Comparison of ENCODE assay signal across 8 cellular contexts in the genomic region with DNA sequence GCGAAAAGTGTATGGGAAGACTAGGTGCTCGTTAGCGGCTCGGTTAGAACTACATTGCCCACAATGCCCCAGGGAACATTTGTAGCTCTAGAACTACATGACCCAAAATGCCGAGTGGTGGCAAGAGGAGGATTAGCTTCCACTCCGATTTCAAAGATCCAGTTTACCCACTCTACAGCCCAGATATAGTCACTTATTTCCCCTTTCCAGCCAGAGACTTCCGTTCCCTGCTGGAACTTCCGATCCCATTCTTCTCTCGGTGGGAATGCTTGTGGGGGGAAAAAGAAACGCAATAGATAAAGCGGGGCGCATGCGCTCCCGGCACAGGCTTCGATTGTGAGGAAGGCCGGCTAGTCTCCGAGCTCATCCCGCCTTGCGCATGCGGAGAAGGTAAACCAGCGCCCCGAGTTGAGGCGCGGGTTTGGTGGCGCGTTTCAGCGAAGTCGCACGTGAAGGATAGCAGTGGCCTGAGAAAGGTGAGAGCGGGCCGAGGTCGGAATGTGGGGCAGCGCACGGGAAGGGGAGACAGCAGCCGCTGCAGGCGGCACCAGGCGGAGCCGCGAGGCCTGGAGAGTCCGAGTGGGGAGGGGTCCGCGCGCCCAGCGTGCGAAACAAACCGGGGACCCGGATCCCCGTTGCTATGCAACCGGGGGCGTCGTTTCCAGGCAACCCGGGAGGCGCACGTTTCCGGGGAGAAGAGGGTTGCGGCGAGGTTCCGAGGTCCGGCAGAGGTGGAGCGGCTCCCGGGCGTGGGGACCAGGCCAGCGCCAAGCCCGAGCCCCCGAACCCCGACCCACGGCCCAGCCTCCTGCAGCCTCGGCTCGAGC. TPM values are rescaled to one million over a fixed set of nuclear protein-coding genes. Genes with fewer than 3 reads are reported as not detected.
DNase-seq lines count a peak whose midpoint lies in the region; ATAC-seq lines count a peak whose summit lies in the region.

A gene with protein sequence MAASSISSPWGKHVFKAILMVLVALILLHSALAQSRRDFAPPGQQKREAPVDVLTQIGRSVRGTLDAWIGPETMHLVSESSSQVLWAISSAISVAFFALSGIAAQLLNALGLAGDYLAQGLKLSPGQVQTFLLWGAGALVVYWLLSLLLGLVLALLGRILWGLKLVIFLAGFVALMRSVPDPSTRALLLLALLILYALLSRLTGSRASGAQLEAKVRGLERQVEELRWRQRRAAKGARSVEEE (plus strand): TSS at position 366 of the 827 bp plus-strand sequence. CDS start 5,536 bp downstream, outside the sequence.

- H3K27ac Mint-ChIP-seq in CD4-positive, alpha-beta memory T cell: peak within 1 kb of the TSS; percentile 87 to 99 (median 98)

- peak within 1 kb of the TSS; percentile 79 to 96 for H3K4me3 ChIP-seq in CD4-positive, alpha-beta memory T cell (ENCODE audit: low read length in 2 of 2)
- H3K4me3 ChIP-seq in effector memory CD4-positive, alpha-beta T cell (ENCODE audit: insufficient read depth, low read depth, low read length, poor library complexity, severe bottlenecking): peak within 1 kb of the TSS; percentile 89

- H3K9me3 ChIP-seq in CD4-positive, alpha-beta memory T cell (ENCODE audit: control insufficient read depth in 1 of 2, low read length in 2 of 2): no peaks in the 10 kb centered on the region
- no peaks in the 10 kb centered on the region for H3K9me3 ChIP-seq in effector memory CD4-positive, alpha-beta T cell (ENCODE audit: control insufficient read depth, low read length)

- H3K27me3 ChIP-seq in CD4-positive, alpha-beta memory T cell (ENCODE audit: insufficient read depth, low read length): no peaks in the 10 kb centered on the region
- no peaks in the 10 kb centered on the region for H3K27me3 ChIP-seq in effector memory CD4-positive, alpha-beta T cell (replicated peaks; ENCODE audit: control insufficient read depth, insufficient read depth, low read length, poor library complexity, severe bottlenecking)

- no peaks in the 10 kb centered on the region for H3K9me3 Mint-ChIP-seq in CD4-positive, alpha-beta memory T cell

- peaks cover 5 to 25% of the 10 kb centered on the region in 2 donors for H3K36me3 Mint-ChIP-seq in CD4-positive, alpha-beta memory T cell

- peaks cover 47% of the 10 kb centered on the region for H3K4me1 ChIP-seq in CD4-positive, alpha-beta memory T cell (ENCODE audit: insufficient read depth, low read length)
- H3K4me1 ChIP-seq in effector memory CD4-positive, alpha-beta T cell (ENCODE audit: control insufficient read depth, insufficient read depth, low read length, poor library complexity, severe bottlenecking): peaks cover 22% of the 10 kb centered on the region

- peaks cover 31 to 65% (median 44%) of the 10 kb centered on the region in 4 donors for H3K4me1 Mint-ChIP-seq in CD4-positive, alpha-beta memory T cell

- H3K27ac ChIP-seq in CD4-positive, alpha-beta memory T cell (ENCODE audit: low read depth, low read length): peak within 1 kb of the TSS; percentile 96
- H3K27ac ChIP-seq in effector memory CD4-positive, alpha-beta T cell (ENCODE audit: insufficient read depth, low read length, poor library complexity, severe bottlenecking): peak within 1 kb of the TSS; percentile 99

- peak; percentile 35 for ATAC-seq in GM19467 (IDR thresholded peaks at IDR 0.05; ENCODE audit: unreplicated experiment)

- CTCF ChIA-PET in CD4-positive, alpha-beta memory T cell (lab: Charles Lee; ENCODE audit: partially characterized antibody): interaction anchor here (0.6 to 5.2 kb wide), 16 partner anchors 10 to 422 kb away, joined by 3 to 117 read pairs (median 4); a partner anchor contains a TSS

- H3K27me3 Mint-ChIP-seq in CD4-positive, alpha-beta memory T cell: no peaks in the 10 kb centered on the region

- intact Hi-C loops in CD4-positive, alpha-beta memory T cell (cut with micrococcal nuclease): loop anchor here (1.0 to 2.0 kb wide), 4 partner anchors 8 to 215 kb away; a partner anchor contains a TSS

- POLR2A ChIA-PET in CD4-positive, alpha-beta memory T cell (lab: Charles Lee; ENCODE audit: partially characterized antibody): interaction anchor here (0.7 to 4.8 kb wide), 27 partner anchors 9 to 1054 kb away, joined by 3 to 111 read pairs (median 5); a partner anchor contains a TSS

- H3K36me3 ChIP-seq in CD4-positive, alpha-beta memory T cell (ENCODE audit: insufficient read depth, low read length): peaks cover 4% of the 10 kb centered on the region
- no peaks in the 10 kb centered on the region for H3K36me3 ChIP-seq in effector memory CD4-positive, alpha-beta T cell (ENCODE audit: control insufficient read depth, insufficient read depth, low read length)

- peak within 1 kb of the TSS; percentile 92 to 100 (median 98) for H3K4me3 Mint-ChIP-seq in CD4-positive, alpha-beta memory T cell

- DNase-seq in CD4-positive, alpha-beta memory T cell: peak; percentile 90 to 92 (median 91)
- DNase-seq in HT-29 (ENCODE audit: low spot score): peak; percentile 95
- peak; percentile 88 for DNase-seq in NK-92 treated with Interleukin-12 subunit alpha and Interleukin-12 subunit beta, amount 100 ng/mL, for 24 hours (lab: John Stamatoyannopoulos, UW)
- peak; percentile 93 for DNase-seq in activated CD8-positive, alpha-beta memory T cell treated with anti-CD3 and anti-CD28 coated beads for 24 hours
- peak; percentile 72 to 84 (median 82) for DNase-seq in effector memory CD4-positive, alpha-beta T cell
- peak; percentile 95 to 96 for DNase-seq in lung microvascular endothelial cell (ENCODE audit: low read depth in 2 of 2)
- DNase-seq in stimulated activated CD4-positive, alpha-beta T cell treated with anti-CD3 and anti-CD28 coated beads, TNF-alpha, amount 100 ng/mL, for 4 hours (ENCODE audit: low read depth in 3 of 3): peak; percentile 71 to 77 (median 77)

RNA-seq across cellular contexts. Expression of the gene that starts here (rescaled TPM):
- total RNA-seq in CD4-positive, alpha-beta memory T cell: 10 to 100 TPM; 66.9 to 68.0 TPM
- 100 to 1,000 TPM; 195 to 333 TPM for polyA plus RNA-seq in CD4-positive, alpha-beta memory T cell
- 96.5 and 102 TPM in 2 replicates for total RNA-seq in HT-29 (2014; rRNA removed; shearing (Covaris generic))
- total RNA-seq in lung microvascular endothelial cell: 68.6 and 70.2 TPM in 2 replicates

Comparison
In these comparisons a context has a peak if more than half of its experiments do, and no peak if none do; other contexts are left out.
1. Peak in every context shown above with its lines: DNase-seq, ATAC-seq, H3K4me3 ChIP-seq and H3K27ac ChIP-seq.